ENCODE assay signal across 17 cellular contexts in genomic region chr12:26631846-26632245, GRCh38.
A peak's percentile ranks its signal among the peaks of the same experiment; 100 is the strongest.
DNase-seq lines count a peak whose midpoint lies in the region; ATAC-seq lines count a peak whose summit lies in the region.
"Had no signal": no experiment of that assay in that cellular context is flagged by ENCODE, and none has a peak within 500 bp of the region (broad histone marks: within the 10 kb centered on the region; RNA-seq: fewer than 3 reads in every experiment).

No MANE protein-coding gene starts in this region.

- H3K36me3 ChIP-seq in rectal smooth muscle tissue (ENCODE audit: control insufficient read depth, insufficient read depth, low read length) (no peaks in the 10 kb centered on the region), SJCRH30 (no peaks in the 10 kb centered on the region)
- H3K36me3 ChIP-seq: thyroid gland had no signal

- H3K27ac ChIP-seq in rectal smooth muscle tissue (ENCODE audit: low read depth, low read length) (peak overlapping the region; percentile 34), SJCRH30 (no peak overlapping the region)
- H3K27ac ChIP-seq: thyroid gland had no signal

- H3K27me3 ChIP-seq in rectal smooth muscle tissue (ENCODE audit: control insufficient read depth, insufficient read depth, low read length) (no peaks in the 10 kb centered on the region), SJCRH30 (no peaks in the 10 kb centered on the region)
- H3K27me3 ChIP-seq: thyroid gland had no signal

- no peak for ATAC-seq in GM18868 (IDR thresholded peaks at IDR 0.05; ENCODE audit: unreplicated experiment)
- ATAC-seq: activated naive CD4-positive, alpha-beta T cell treated with anti-CD3 and anti-CD28 coated beads, Interleukin-2, amount 50 U/mL, for 72 hours; left ventricle myocardium superior; stimulated activated naive B cell treated with anti-CD40 and anti-IgM and Interleukin-4, amounts not matched to agents 10 μg/mL and 1 μg/mL and 100 μg/mL, for 72 hours had no signal

- H3K4me1 ChIP-seq in rectal smooth muscle tissue (ENCODE audit: control insufficient read depth, insufficient read depth, low read length), result peaks cover 9% of the 10 kb centered on the region
- peaks cover 7% of the 10 kb centered on the region for H3K4me1 ChIP-seq in SJCRH30

- H3K4me3 ChIP-seq in rectal smooth muscle tissue (ENCODE audit: low read length) (no peak overlapping the region), SJCRH30 (no peak overlapping the region)
- H3K4me3 ChIP-seq: thyroid gland had no signal

- peak; percentile 30 for DNase-seq in ELR (ENCODE audit: low read depth)
- DNase-seq in NCI-H146 (lab: John Stamatoyannopoulos, UW), result peak; percentile 91
- DNase-seq in dermis blood vessel endothelial cell, result peak; percentile 54
- DNase-seq in SJCRH30, result no peak
- no peak for DNase-seq in stimulated activated CD4-positive, alpha-beta T cell treated with anti-CD3 and anti-CD28 coated beads, Interleukin-15, amount 100 ng/mL, for 24 hours
- DNase-seq: activated CD4-positive, CD25-positive, alpha-beta regulatory T cell treated with anti-CD3 and anti-CD28 coated beads, Interleukin-2, amount 50 U/mL, for 72 hours; DND-41; left ventricle myocardium superior; NCI-H1105; OCI-M1; retina; SIG-M5; stimulated activated naive B cell treated with anti-CD40 and anti-IgM and Interleukin-4, amounts not matched to agents 10 μg/mL and 1 μg/mL and 100 μg/mL, for 72 hours; thyroid gland had no signal

- no peaks in the 10 kb centered on the region for H3K9me3 ChIP-seq in SJCRH30 (replicated peaks)
- H3K9me3 ChIP-seq: thyroid gland had no signal

- no peak overlapping the region for H3K9ac ChIP-seq in rectal smooth muscle tissue (ENCODE audit: low read length)

Comparison
In these comparisons a context has a peak if more than half of its experiments do, and no peak if none do; other contexts are left out.
1. DNase-seq: peak in ELR (single experiment), NCI-H146 (single experiment) and dermis blood vessel endothelial cell (single experiment); none in SJCRH30 (0 of 2) and stimulated activated CD4-positive, alpha-beta T cell treated with anti-CD3 and anti-CD28 coated beads, Interleukin-15, amount 100 ng/mL, for 24 hours (single experiment).